ENCODE assay signal across 8 cellular contexts in genomic region chr17:55527520-55528118, GRCh38. TPM values are rescaled to one million over a fixed set of nuclear protein-coding genes. Genes with fewer than 3 reads are reported as not detected.
DNase-seq lines count a peak whose midpoint lies in the region; ATAC-seq, FAIRE-seq and TF ChIP-seq lines count a peak whose summit lies in the region.

No MANE protein-coding gene starts in this region.

- peak; percentile 81 for TF ChIP-seq CTCF in AG04450 (IDR thresholded peaks at IDR 0.05; ENCODE audit: low read depth, low read length)
- TF ChIP-seq CTCF in GM12873 (IDR thresholded peaks at IDR 0.05; ENCODE audit: insufficient read depth, low read depth, low read length, missing control alignments), result peak; percentile 49
- peak; percentile 62 for TF ChIP-seq CTCF in bronchial epithelial cell (IDR thresholded peaks at IDR 0.05; ENCODE audit: insufficient read depth, low read length, severe bottlenecking)
- TF ChIP-seq CTCF in liver (IDR thresholded peaks at IDR 0.05; ENCODE audit: low read depth, low read length, missing input control), result peak; percentile 69

- DNase-seq in AG04450 (ENCODE audit: low read depth, low spot score), result peak; percentile 44
- peak; percentile 45 to 71 for DNase-seq in NCI-H524 (lab: John Stamatoyannopoulos, UW)
- peak; percentile 48 for DNase-seq in bronchial epithelial cell (ENCODE audit: low read depth)

- peaks cover 2 to 30% (median 25%) of the 10 kb centered on the region in 4 donors for H3K4me1 ChIP-seq in liver (ENCODE audit: control insufficient read depth in 4 of 4, insufficient read depth in 4 of 4, low read length in 3 of 4)

- no peaks in the 10 kb centered on the region for H3K36me3 ChIP-seq in bronchial epithelial cell (ENCODE audit: control insufficient read depth, insufficient read depth, low read length)
- no peaks in the 10 kb centered on the region for H3K36me3 ChIP-seq in liver (ENCODE audit: control insufficient read depth in 4 of 4, insufficient read depth in 3 of 4, low read depth in 1 of 4, low read length in 3 of 4)

- POLR2A ChIA-PET in AG04450 (lab: Yijun Ruan, JAX), result no interaction called here

- H3K4me3 ChIP-seq in AG04450 (ENCODE audit: low read depth, low read length) (no peak overlapping the region), bronchial epithelial cell (ENCODE audit: low read depth, low read length) (no peak overlapping the region), liver (ENCODE audit: low read depth in 1 of 3, low read length in 3 of 3) (no peak overlapping the region)

- 64% methylated on average over 5 of the region's 5 CpGs for WGBS in liver

- H3K27me3 ChIP-seq in AG04450 (ENCODE audit: control insufficient read depth, insufficient read depth, low read length), result no peaks in the 10 kb centered on the region
- no peaks in the 10 kb centered on the region for H3K27me3 ChIP-seq in bronchial epithelial cell (ENCODE audit: control insufficient read depth, insufficient read depth, low read length)
- no peaks in the 10 kb centered on the region for H3K27me3 ChIP-seq in liver (ENCODE audit: control insufficient read depth in 4 of 4, insufficient read depth in 4 of 4, low read length in 3 of 4)

- peak; percentile 93 to 97 for TF ChIP-seq RAD21 in liver (IDR thresholded peaks at IDR 0.05)

- no peak overlapping the region for H3K9ac ChIP-seq in liver (ENCODE audit: low read depth in 1 of 2, low read length in 2 of 2)

- no peak for ATAC-seq in HG03139 (IDR thresholded peaks at IDR 0.05; ENCODE audit: unreplicated experiment)
- ATAC-seq in HG03159 (IDR thresholded peaks at IDR 0.05; ENCODE audit: unreplicated experiment), result no peak
- no peak for ATAC-seq in GM19452 (IDR thresholded peaks at IDR 0.05; ENCODE audit: unreplicated experiment)

- CTCF ChIA-PET in AG04450 (lab: Charles Lee), result interaction anchor here (0.6 to 14.6 kb wide), 37 partner anchors 11 to 534 kb away, joined by 3 to 568 read pairs (median 8); partner anchors contain the start of genes PCTP and TMEM100

- no peak overlapping the region for H3K27ac ChIP-seq in AG04450 (ENCODE audit: low read depth, low read length)
- no peak overlapping the region for H3K27ac ChIP-seq in liver (ENCODE audit: low read depth in 1 of 2, low read length in 2 of 2)

- H3K9me3 ChIP-seq in AG04450 (ENCODE audit: control insufficient read depth, insufficient read depth, low read length) (no peaks in the 10 kb centered on the region), liver (ENCODE audit: control insufficient read depth in 4 of 4, low read length in 3 of 4) (no peaks in the 10 kb centered on the region)

- no peak for FAIRE-seq in bronchial epithelial cell (lab: Jason Lieb, UNC)

TF ChIP-seq in liver, 16 proteins besides CTCF, POLR2A, EP300 and RAD21:
- TF ChIP-seq HNF4A (conservative IDR thresholded peaks at IDR 0.05) (peak in 1 of 2 donors; percentile 16), MAX (IDR thresholded peaks at IDR 0.05) (no peak), YY1 (IDR thresholded peaks at IDR 0.05) (no peak)
- TF ChIP-seq, protein P1, sequence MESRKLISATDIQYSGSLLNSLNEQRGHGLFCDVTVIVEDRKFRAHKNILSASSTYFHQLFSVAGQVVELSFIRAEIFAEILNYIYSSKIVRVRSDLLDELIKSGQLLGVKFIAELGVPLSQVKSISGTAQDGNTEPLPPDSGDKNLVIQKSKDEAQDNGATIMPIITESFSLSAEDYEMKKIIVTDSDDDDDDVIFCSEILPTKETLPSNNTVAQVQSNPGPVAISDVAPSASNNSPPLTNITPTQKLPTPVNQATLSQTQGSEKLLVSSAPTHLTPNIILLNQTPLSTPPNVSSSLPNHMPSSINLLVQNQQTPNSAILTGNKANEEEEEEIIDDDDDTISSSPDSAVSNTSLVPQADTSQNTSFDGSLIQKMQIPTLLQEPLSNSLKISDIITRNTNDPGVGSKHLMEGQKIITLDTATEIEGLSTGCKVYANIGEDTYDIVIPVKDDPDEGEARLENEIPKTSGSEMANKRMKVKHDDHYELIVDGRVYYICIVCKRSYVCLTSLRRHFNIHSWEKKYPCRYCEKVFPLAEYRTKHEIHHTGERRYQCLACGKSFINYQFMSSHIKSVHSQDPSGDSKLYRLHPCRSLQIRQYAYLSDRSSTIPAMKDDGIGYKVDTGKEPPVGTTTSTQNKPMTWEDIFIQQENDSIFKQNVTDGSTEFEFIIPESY (IDR thresholded peaks at IDR 0.05), result no peak
TF ChIP-seq in liver: peak in this region for 1.

RNA-seq across cellular contexts. Expression of gene SMIM36, which starts 16.4 kb away (rescaled TPM):
- not detected in 2 replicates for polyA plus RNA-seq in AG04450 (2011; rRNA removed)
- polyA minus RNA-seq in AG04450 (2011; rRNA and poly(A)+ RNA removed), result not detected in 2 replicates
- total RNA-seq in bronchial epithelial cell, result not detected in 2 replicates
- total RNA-seq in liver, result not detected
- polyA plus RNA-seq in liver, result not detected
